Comparison of ENCODE assay signal across 8 cellular contexts in the genomic region with DNA sequence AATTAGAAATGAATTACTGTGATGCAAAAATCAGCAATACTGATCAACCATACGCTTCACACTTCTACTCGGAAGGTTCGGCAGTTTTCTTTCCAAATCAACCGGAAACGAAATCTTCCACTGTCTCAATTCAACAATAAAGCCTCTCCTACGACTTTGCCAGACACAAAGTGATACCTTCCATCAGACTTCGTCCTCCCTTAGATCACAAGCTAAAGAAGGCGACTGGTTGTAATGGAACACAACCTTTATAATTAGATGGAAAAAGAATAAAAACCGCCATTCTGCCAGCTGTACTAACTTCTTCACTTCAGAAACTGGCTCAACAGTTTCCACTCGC. TPM values are rescaled to one million over a fixed set of nuclear protein-coding genes. Genes with fewer than 3 reads are reported as not detected.
DNase-seq lines count a peak whose midpoint lies in the region; ATAC-seq, FAIRE-seq and TF ChIP-seq lines count a peak whose summit lies in the region.

No MANE protein-coding gene starts in this region.

- peaks cover 47% of the 10 kb centered on the region for H3K79me2 ChIP-seq in HepG2 (ENCODE audit: insufficient read depth, low read length)

- H3K4me1 ChIP-seq in HepG2 (ENCODE audit: insufficient read depth, low read length): peaks cover 22% of the 10 kb centered on the region; the same call in 1 of the 2 replicates

- H3K9me3 Mint-ChIP-seq in activated naive CD4-positive, alpha-beta T cell treated with anti-CD3 and anti-CD28 coated beads, Interleukin-2, amount 10 ng/mL, durations not matched to agents 7 days and 5 days: no peaks in the 10 kb centered on the region
- no peaks in the 10 kb centered on the region for H3K9me3 Mint-ChIP-seq in activated naive CD8-positive, alpha-beta T cell treated with anti-CD3 and anti-CD28 coated beads, Interleukin-2, amount 50 U/mL, for 24 hours
- H3K9me3 Mint-ChIP-seq in type B pancreatic cell: no peaks in the 10 kb centered on the region

- H3K9ac ChIP-seq in HepG2 (ENCODE audit: insufficient read depth, low read depth, low read length): peak overlapping the region; percentile 80

- WGBS in HepG2 (ENCODE audit: low lambda C conversion rate): 2% methylated on average over 10 of the region's 10 CpGs

- no peaks in the 10 kb centered on the region for H3K9me3 ChIP-seq in HepG2 (ENCODE audit: low read length)

- no peaks in the 10 kb centered on the region; a peak in 1 of 5 replicates for H3K27me3 ChIP-seq in HepG2 (ENCODE audit: control insufficient read depth in 1 of 2, insufficient read depth in 2 of 2, low read length in 2 of 2)

- peak overlapping the region; percentile 97 for H3K4me2 ChIP-seq in HepG2 (ENCODE audit: low read depth, low read length)

- DNase-seq in activated naive CD4-positive, alpha-beta T cell treated with anti-CD3 and anti-CD28 coated beads, Interleukin-2, amount 10 ng/mL, durations not matched to agents 7 days and 5 days: no peak
- DNase-seq in activated naive CD4-positive, alpha-beta T cell treated with Interleukin-2 at 50 U/mL for 16 hours: no peak
- DNase-seq in activated naive CD8-positive, alpha-beta T cell treated with anti-CD3 and anti-CD28 coated beads, Interleukin-2, amount 50 U/mL, for 24 hours: no peak
- DNase-seq in HepG2 (ENCODE audit: low spot score) (no peak), type B pancreatic cell (ENCODE audit: extremely low spot score, unreplicated experiment) (no peak), NCI-H510A (lab: John Stamatoyannopoulos, UW) (no peak), cortex of kidney (lab: John Stamatoyannopoulos, UW) (no peak)

- POLR2A ChIA-PET in HepG2 (lab: Yijun Ruan, JAX): interaction anchor here (1.0 to 1.7 kb wide), 7 partner anchors 9 to 250 kb away, joined by 3 to 9 read pairs (median 5); no protein-coding TSS in a partner anchor

- peaks cover 32% of the 10 kb centered on the region for H3K4me1 Mint-ChIP-seq in activated naive CD4-positive, alpha-beta T cell treated with anti-CD3 and anti-CD28 coated beads, Interleukin-2, amount 10 ng/mL, durations not matched to agents 7 days and 5 days
- peaks cover 43% of the 10 kb centered on the region for H3K4me1 Mint-ChIP-seq in activated naive CD8-positive, alpha-beta T cell treated with anti-CD3 and anti-CD28 coated beads, Interleukin-2, amount 50 U/mL, for 24 hours
- H3K4me1 Mint-ChIP-seq in type B pancreatic cell (ENCODE audit: unreplicated experiment): peaks cover 29% of the 10 kb centered on the region

- H3K4me3 Mint-ChIP-seq in activated naive CD4-positive, alpha-beta T cell treated with anti-CD3 and anti-CD28 coated beads, Interleukin-2, amount 10 ng/mL, durations not matched to agents 7 days and 5 days: peak overlapping the region; percentile 86
- H3K4me3 Mint-ChIP-seq in activated naive CD8-positive, alpha-beta T cell treated with anti-CD3 and anti-CD28 coated beads, Interleukin-2, amount 50 U/mL, for 24 hours: peak overlapping the region; percentile 95
- peak overlapping the region; percentile 98 for H3K4me3 Mint-ChIP-seq in type B pancreatic cell

- peak overlapping the region; percentile 84 to 89 (median 84) for H3K4me3 ChIP-seq in HepG2 (replicated peaks in 1 of 3; ENCODE audit: insufficient read depth in 1 of 3, low read depth in 2 of 3, low read length in 3 of 3)

- intact Hi-C loops in HepG2 (cut with micrococcal nuclease; ENCODE audit: unreplicated experiment): loop anchor here (5.0 kb wide), 1 partner anchor 417 kb away; no protein-coding TSS in a partner anchor

- H3K36me3 Mint-ChIP-seq in activated naive CD4-positive, alpha-beta T cell treated with anti-CD3 and anti-CD28 coated beads, Interleukin-2, amount 10 ng/mL, durations not matched to agents 7 days and 5 days: no peaks in the 10 kb centered on the region
- H3K36me3 Mint-ChIP-seq in activated naive CD8-positive, alpha-beta T cell treated with anti-CD3 and anti-CD28 coated beads, Interleukin-2, amount 50 U/mL, for 24 hours (ENCODE audit: low read depth): peaks cover 15% of the 10 kb centered on the region
- H3K36me3 Mint-ChIP-seq in type B pancreatic cell: no peaks in the 10 kb centered on the region

- TF ChIP-seq CTCF in HepG2 (CRISPR knock-in tag; IDR thresholded peaks at IDR 0.05) (no peak), type B pancreatic cell (conservative IDR thresholded peaks at IDR 0.05) (no peak)

- peak; percentile 1 for ATAC-seq in activated naive CD8-positive, alpha-beta T cell treated with anti-CD3 and anti-CD28 coated beads, Interleukin-2, amount 50 U/mL, for 24 hours
- ATAC-seq in HepG2 (no peak), HG02840 (IDR thresholded peaks at IDR 0.05; ENCODE audit: low FRiP score, unreplicated experiment) (no peak)

- peaks cover 0 to 7% of the 10 kb centered on the region in 2 experiments; a peak in 2 of 5 replicates for H3K36me3 ChIP-seq in HepG2 (replicated peaks in 1 of 2; ENCODE audit: control insufficient read depth in 1 of 2, insufficient read depth in 2 of 2, low read length in 2 of 2)

- H3K27me3 Mint-ChIP-seq in activated naive CD4-positive, alpha-beta T cell treated with anti-CD3 and anti-CD28 coated beads, Interleukin-2, amount 10 ng/mL, durations not matched to agents 7 days and 5 days: peaks cover 14% of the 10 kb centered on the region
- no peaks in the 10 kb centered on the region for H3K27me3 Mint-ChIP-seq in activated naive CD8-positive, alpha-beta T cell treated with anti-CD3 and anti-CD28 coated beads, Interleukin-2, amount 50 U/mL, for 24 hours
- H3K27me3 Mint-ChIP-seq in type B pancreatic cell: peaks cover 16% of the 10 kb centered on the region

- peak overlapping the region; percentile 87 for H3K27ac Mint-ChIP-seq in activated naive CD4-positive, alpha-beta T cell treated with anti-CD3 and anti-CD28 coated beads, Interleukin-2, amount 10 ng/mL, durations not matched to agents 7 days and 5 days
- H3K27ac Mint-ChIP-seq in activated naive CD8-positive, alpha-beta T cell treated with anti-CD3 and anti-CD28 coated beads, Interleukin-2, amount 50 U/mL, for 24 hours: peak overlapping the region; percentile 92
- peak overlapping the region; percentile 86 for H3K27ac Mint-ChIP-seq in type B pancreatic cell

- no TSS peak for BruUV-seq in HepG2 (replicated peaks; lab: Mats Ljungman, UMichigan)

- H3K27ac ChIP-seq in HepG2 (ENCODE audit: extremely low read length, insufficient read depth, low read length): peak overlapping the region; percentile 71

- peaks cover 7% of the 10 kb centered on the region; the same call in 1 of the 2 replicates for H4K20me1 ChIP-seq in HepG2 (ENCODE audit: insufficient read depth, low read length)

- no peak for TF ChIP-seq RAD21 in HepG2 (CRISPR knock-in tag; IDR thresholded peaks at IDR 0.05)

- no peak for FAIRE-seq in HepG2 (lab: Jason Lieb, UNC)

- CTCF ChIA-PET in activated naive CD4-positive, alpha-beta T cell treated with anti-CD3 and anti-CD28 coated beads, Interleukin-2, amount 10 ng/mL, durations not matched to agents 7 days and 5 days (lab: Charles Lee): interaction anchor here (0.6 to 2.2 kb wide), 12 partner anchors 9 to 415 kb away, joined by 3 to 12 read pairs (median 4); a partner anchor contains a TSS
- CTCF ChIA-PET in HepG2 (lab: Yijun Ruan, JAX; ENCODE audit: low intra/inter-chr PET ratio, low total read pairs): no interaction called here

- no peak overlapping the region for H2AFZ ChIP-seq in HepG2 (ENCODE audit: low read length)

- TF ChIP-seq POLR2A in HepG2 (IDR thresholded peaks at IDR 0.05; ENCODE audit: insufficient read depth in 1 of 2, low read depth in 2 of 2, low read length in 2 of 2): no peak

- TF ChIP-seq EP300 in HepG2 (IDR thresholded peaks at IDR 0.05; ENCODE audit: low read depth in 2 of 2, low read length in 2 of 2) (no peak), HepG2 (CRISPR knock-in tag; IDR thresholded peaks at IDR 0.05; ENCODE audit: borderline replicate concordance) (no peak)

- in situ Hi-C loops in HepG2 (cut with HindIII; ENCODE audit: extremely low pct_ligation_motif_present, low pct_unique_long_range_greater_than_20kb): loop anchor here (25.0 kb wide), 1 partner anchor 253 kb away; a partner anchor contains a TSS

RNA-seq across cellular contexts. Expression of a gene that starts 0.6 kb away (rescaled TPM):
- 58.6 and 60.5 TPM in 2 replicates for total RNA-seq in HepG2 (2016; rRNA removed; fragmentation: Illumina TruSeq; extraction: Trizol)
- 50.1 and 52.6 TPM in 2 replicates for total RNA-seq in HepG2 (2016; cell fraction: cytosol; rRNA removed; fragmentation: Illumina TruSeq; extraction: Trizol; ENCODE audit: low read depth)
- 58.5 and 68.1 TPM in 2 replicates for total RNA-seq in HepG2 (2016; cell fraction: insoluble cytoplasmic fraction; rRNA removed; fragmentation: Illumina TruSeq; extraction: Trizol)
- total RNA-seq in HepG2 (2016; cell fraction: membrane; rRNA removed; fragmentation: Illumina TruSeq; extraction: Trizol): 68.2 and 70.2 TPM in 2 replicates
- 32.7 and 34.6 TPM in 2 replicates for total RNA-seq in HepG2 (2016; cell fraction: nucleus; rRNA removed; fragmentation: Illumina TruSeq; extraction: Trizol)
- polyA plus RNA-seq in HepG2 (2011; rRNA removed): 39.1 and 46.3 TPM in 2 replicates
- polyA plus RNA-seq in HepG2 (2011; cell fraction: cytosol; rRNA removed): 28.2 and 43.8 TPM in 2 replicates
- 10.7 and 15.9 TPM in 2 replicates for polyA plus RNA-seq in HepG2 (2011; cell fraction: nucleus; rRNA removed)
- 34.5 and 41.7 TPM in 2 replicates for polyA plus RNA-seq in HepG2 (2012)
- 41.8 and 44.8 TPM in 2 replicates for polyA plus RNA-seq in HepG2 (2016; cell fraction: cytosol; fragmentation: Illumina TruSeq; extraction: Trizol; ENCODE audit: low read depth)
- polyA plus RNA-seq in HepG2 (2016; cell fraction: insoluble cytoplasmic fraction; fragmentation: Illumina TruSeq; extraction: Trizol; ENCODE audit: low read depth): 67.4 and 75.9 TPM in 2 replicates
- 64.8 and 65.8 TPM in 2 replicates for polyA plus RNA-seq in HepG2 (2016; cell fraction: membrane; fragmentation: Illumina TruSeq; extraction: Trizol; ENCODE audit: low read depth)
- polyA plus RNA-seq in HepG2 (2016; cell fraction: nucleus; fragmentation: Illumina TruSeq; extraction: Trizol; ENCODE audit: insufficient read depth, low read depth): 54.4 and 60.7 TPM in 2 replicates
- polyA minus RNA-seq in HepG2 (2011; rRNA and poly(A)+ RNA removed; ENCODE audit: low replicate concordance): 18.7 and 23.5 TPM in 2 replicates
- 13.1 and 19.3 TPM in 2 replicates for polyA minus RNA-seq in HepG2 (2011; cell fraction: cytosol; rRNA and poly(A)+ RNA removed)
- 17.9 and 19.8 TPM in 2 replicates for polyA minus RNA-seq in HepG2 (2011; cell fraction: nucleus; rRNA and poly(A)+ RNA removed)
- total RNA-seq in type B pancreatic cell (ENCODE audit: low replicate concordance): 53.1 and 63.0 TPM in 2 replicates

RNA-seq across cellular contexts. Expression of a gene that starts 58.7 kb away (rescaled TPM):
- total RNA-seq in HepG2 (2016; rRNA removed; fragmentation: Illumina TruSeq; extraction: Trizol): 0.62 TPM in 1 of 2 replicates, not detected in the other
- not detected in 2 replicates for total RNA-seq in HepG2 (2016; cell fraction: cytosol; rRNA removed; fragmentation: Illumina TruSeq; extraction: Trizol; ENCODE audit: low read depth)
- total RNA-seq in HepG2 (2016; cell fraction: insoluble cytoplasmic fraction; rRNA removed; fragmentation: Illumina TruSeq; extraction: Trizol): 0.09 and 0.52 TPM in 2 replicates
- 0.25 and 0.55 TPM in 2 replicates for total RNA-seq in HepG2 (2016; cell fraction: membrane; rRNA removed; fragmentation: Illumina TruSeq; extraction: Trizol)
- total RNA-seq in HepG2 (2016; cell fraction: nucleus; rRNA removed; fragmentation: Illumina TruSeq; extraction: Trizol): not detected in 2 replicates
- polyA plus RNA-seq in HepG2 (2011; rRNA removed): 0.12 and 0.34 TPM in 2 replicates
- polyA plus RNA-seq in HepG2 (2011; cell fraction: cytosol; rRNA removed): 0.14 and 0.36 TPM in 2 replicates
- polyA plus RNA-seq in HepG2 (2011; cell fraction: nucleus; rRNA removed): 1.2 and 1.3 TPM in 2 replicates
- not detected in 2 replicates for polyA plus RNA-seq in HepG2 (2012)
- polyA plus RNA-seq in HepG2 (2016; cell fraction: cytosol; fragmentation: Illumina TruSeq; extraction: Trizol; ENCODE audit: low read depth): 0.17 and 0.31 TPM in 2 replicates
- polyA plus RNA-seq in HepG2 (2016; cell fraction: insoluble cytoplasmic fraction; fragmentation: Illumina TruSeq; extraction: Trizol; ENCODE audit: low read depth): 0.41 and 0.70 TPM in 2 replicates
- 0.14 TPM in 1 of 2 replicates, not detected in the other for polyA plus RNA-seq in HepG2 (2016; cell fraction: membrane; fragmentation: Illumina TruSeq; extraction: Trizol; ENCODE audit: low read depth)
- polyA plus RNA-seq in HepG2 (2016; cell fraction: nucleus; fragmentation: Illumina TruSeq; extraction: Trizol; ENCODE audit: insufficient read depth, low read depth): 2.8 and 3.0 TPM in 2 replicates
- polyA minus RNA-seq in HepG2 (2011; rRNA and poly(A)+ RNA removed; ENCODE audit: low replicate concordance): 0.35 TPM in 1 of 2 replicates, not detected in the other
- not detected in 2 replicates for polyA minus RNA-seq in HepG2 (2011; cell fraction: cytosol; rRNA and poly(A)+ RNA removed)
- 2.7 TPM in 1 of 2 replicates, not detected in the other for polyA minus RNA-seq in HepG2 (2011; cell fraction: nucleus; rRNA and poly(A)+ RNA removed)
- 3.2 and 3.3 TPM in 2 replicates for total RNA-seq in type B pancreatic cell (ENCODE audit: low replicate concordance)
